Comparison of ENCODE assay signal across 25 cellular contexts in the genomic region with DNA sequence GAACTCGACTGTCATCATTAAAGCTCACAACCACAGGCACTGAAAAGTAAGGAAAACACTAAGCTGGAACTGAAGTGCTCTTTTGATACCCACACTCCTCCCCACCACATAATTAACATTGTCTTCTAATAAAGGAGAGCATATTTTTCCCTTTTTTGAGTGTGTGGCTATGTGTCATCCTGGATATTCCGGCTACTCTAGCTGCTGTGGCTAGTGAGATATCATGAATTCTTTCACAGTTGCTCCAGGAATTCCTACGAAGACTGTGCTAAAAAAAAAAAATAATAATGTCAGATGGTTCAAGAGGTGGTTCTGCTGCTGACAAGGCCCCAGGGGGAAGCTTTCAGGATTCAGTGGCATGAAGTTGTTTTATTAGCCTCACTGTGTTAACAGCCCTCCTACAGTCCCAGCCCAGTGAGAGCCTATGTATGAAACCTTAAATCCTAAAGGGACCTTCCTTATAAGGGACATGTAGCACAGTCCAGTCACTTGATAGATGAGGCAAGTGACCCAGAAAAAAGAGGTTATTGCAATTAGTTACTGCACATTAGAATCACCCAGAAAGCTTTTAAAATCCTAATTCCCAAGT. TPM values are rescaled to one million over a fixed set of nuclear protein-coding genes. Genes with fewer than 3 reads are reported as not detected.
DNase-seq lines count a peak whose midpoint lies in the region; ATAC-seq and TF ChIP-seq lines count a peak whose summit lies in the region.
"Had no signal": no experiment of that assay in that cellular context is flagged by ENCODE, and none has a peak within 500 bp of the region (broad histone marks: within the 10 kb centered on the region; RNA-seq: fewer than 3 reads in every experiment).

No MANE protein-coding gene starts in this region.

- H3K9me3 ChIP-seq in cardiac muscle cell (ENCODE audit: low read depth) = no peaks in the 10 kb centered on the region
- H3K9me3 ChIP-seq in sigmoid colon = no peaks in the 10 kb centered on the region
- H3K9me3 ChIP-seq in BE2C = no peaks in the 10 kb centered on the region
- no peaks in the 10 kb centered on the region for H3K9me3 ChIP-seq in testis
- H3K9me3 ChIP-seq: SJSA1, thyroid gland had no signal

- peaks cover 3% of the 10 kb centered on the region for H3K36me3 ChIP-seq in cardiac muscle cell
- peaks cover 6 to 49% (median 10%) of the 10 kb centered on the region in 4 donors for H3K36me3 ChIP-seq in sigmoid colon
- H3K36me3 ChIP-seq in BE2C = no peaks in the 10 kb centered on the region
- no peaks in the 10 kb centered on the region for H3K36me3 ChIP-seq in testis (ENCODE audit: low read depth, missing control alignments)
- H3K36me3 ChIP-seq: SJSA1, thyroid gland had no signal

- 77 to 88% methylated on average over 3 of the region's 3 CpGs for WGBS in sigmoid colon, 2 donors
- WGBS in testis, 2 donors = 63 to 69% methylated on average over 3 of the region's 3 CpGs

- no peak overlapping the region for H3K4me3 ChIP-seq in cardiac muscle cell
- no peak overlapping the region for H3K4me3 ChIP-seq in sigmoid colon
- no peak overlapping the region for H3K4me3 ChIP-seq in BE2C (ENCODE audit: low read depth, low read length)
- H3K4me3 ChIP-seq in testis = no peak overlapping the region
- H3K4me3 ChIP-seq: SJSA1, thyroid gland had no signal

- TF ChIP-seq POLR2A in sigmoid colon (IDR thresholded peaks at IDR 0.05) (no peak), testis (IDR thresholded peaks at IDR 0.05) (no peak)

- no peaks in the 10 kb centered on the region for H3K27me3 ChIP-seq in cardiac muscle cell
- no peaks in the 10 kb centered on the region for H3K27me3 ChIP-seq in sigmoid colon
- no peaks in the 10 kb centered on the region for H3K27me3 ChIP-seq in BE2C
- no peaks in the 10 kb centered on the region for H3K27me3 ChIP-seq in testis
- H3K27me3 ChIP-seq: thyroid gland had no signal

- DNase-seq in cardiac muscle cell (ENCODE audit: low read depth in 1 of 2, low spot score in 1 of 2) (peak in 1 of 2 donors; percentile 13), Right ventricle myocardium inferior (ENCODE audit: missing footprints) (no peak), kidney glomerular epithelial cell (lab: John Stamatoyannopoulos, UW) (peak; percentile 13), sigmoid colon (no peak), BE2C (no peak), testis (no peak)
- no peak for DNase-seq in activated naive CD4-positive, alpha-beta T cell treated with anti-CD3 and anti-CD28 coated beads, Interleukin-2, amount 50 U/mL, for 16 hours
- DNase-seq: activated CD4-positive, alpha-beta T cell treated with anti-CD3 and anti-CD28 coated beads for 1 hour; activated gamma-delta T cell treated with Interleukin-2 at 50 U/mL for 16 hours; activated T-cell treated with anti-CD3 and anti-CD28 coated beads, Interleukin-2, amount 50 U/mL, for 1 hour; DND-41; islet precursor cell; KG1; NCI-H1436 treated with DMSO at 0.1 percent for 48 hours; NCI-H2171; NCI-H524; nucleus accumbens; stimulated activated CD4-positive, alpha-beta T cell treated with anti-CD3 and anti-CD28 coated beads, Interleukin-12 subunit alpha, Interleukin-12 subunit beta, amount 100 ng/mL, for 4 hours; stimulated activated CD4-positive, alpha-beta T cell treated with anti-CD3 and anti-CD28 coated beads, Interleukin-4, amount 100 ng/mL, for 24 hours; stimulated activated naive B cell treated with anti-CD40 and anti-IgM and Interleukin-4, amounts not matched to agents 10 μg/mL and 1 μg/mL and 100 μg/mL, for 72 hours; T-helper 1 cell; thyroid gland had no signal

- TF ChIP-seq EP300 in sigmoid colon (IDR thresholded peaks at IDR 0.05) = no peak

- ATAC-seq in Right ventricle myocardium inferior = no peak
- ATAC-seq in GM18511 (IDR thresholded peaks at IDR 0.05; ENCODE audit: unreplicated experiment) = no peak
- ATAC-seq: stimulated activated naive B cell treated with anti-CD40 and anti-IgM and Interleukin-4, amounts not matched to agents 10 μg/mL and 1 μg/mL and 100 μg/mL, for 72 hours had no signal

- H3K27ac ChIP-seq in cardiac muscle cell (peak overlapping the region; percentile 65), sigmoid colon (peak overlapping the region; percentile 34 to 90 (median 85)), testis (no peak overlapping the region)
- H3K27ac ChIP-seq: SJSA1, thyroid gland had no signal

- intact Hi-C loops in Right ventricle myocardium inferior (cut with DNase I) = loop anchor here (5.0 kb wide), 1 partner anchor 42 kb away; no protein-coding TSS in a partner anchor
- intact Hi-C loops in sigmoid colon (cut with DNase I) = no loop called here
- intact Hi-C loops in testis (cut with DNase I; ENCODE audit: low total_unique reads) = no loop called here

- TF ChIP-seq CTCF in cardiac muscle cell (IDR thresholded peaks at IDR 0.05; ENCODE audit: low read depth, low read length) (no peak), sigmoid colon (IDR thresholded peaks at IDR 0.05) (no peak), BE2C (IDR thresholded peaks at IDR 0.05; ENCODE audit: low read depth, low read length) (no peak), testis (IDR thresholded peaks at IDR 0.05) (no peak)

- H3K4me1 ChIP-seq in cardiac muscle cell (ENCODE audit: low read depth) (peaks cover 16% of the 10 kb centered on the region), sigmoid colon (peaks cover 0 to 69% (median 54%) of the 10 kb centered on the region in 4 donors), BE2C (no peaks in the 10 kb centered on the region), testis (no peaks in the 10 kb centered on the region)
- H3K4me1 ChIP-seq: SJSA1, thyroid gland had no signal

RNA-seq across cellular contexts. Expression of a gene that starts 46.6 kb away (rescaled TPM):
- total RNA-seq in cardiac muscle cell (not detected in 2 replicates), Right ventricle myocardium inferior (not detected), sigmoid colon (not detected), testis (not detected)
- polyA plus RNA-seq in cardiac muscle cell (0.76 TPM in 1 of 2 replicates, not detected in the other), sigmoid colon (not detected), testis (ENCODE audit: insufficient read depth, low read depth, low replicate concordance) (0.26 TPM)
- polyA plus RNA-seq in BE2C (2012; ENCODE audit: insufficient read depth, insufficient read length, low read depth) = not detected
- total RNA-seq: lung microvascular endothelial cell, SJSA1, thyroid gland had no signal

Comparison
In these comparisons a context has a peak if more than half of its experiments do, and no peak if none do; other contexts are left out.
1. H3K27ac ChIP-seq: peak in cardiac muscle cell (single experiment) and sigmoid colon (4 of 4); none in testis (0 of 2).